ENCODE assay signal across 6 cellular contexts in the genomic region with DNA sequence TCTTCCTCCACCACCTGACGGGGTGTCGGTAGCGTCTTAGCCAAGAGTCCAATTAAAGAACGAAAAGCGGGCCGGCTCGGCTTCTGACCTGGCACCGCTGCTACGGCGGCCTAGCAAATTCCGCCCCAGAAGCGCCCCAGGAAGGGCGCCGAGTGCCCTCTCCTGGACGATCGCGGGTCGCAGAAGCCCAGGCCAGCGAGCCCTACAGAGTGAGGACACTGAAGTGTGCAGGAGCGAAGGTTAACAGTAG. TPM values are rescaled to one million over a fixed set of nuclear protein-coding genes. Genes with fewer than 3 reads are reported as not detected.
A peak's percentile ranks its signal among the peaks of the same experiment; 100 is the strongest.
DNase-seq lines count a peak whose midpoint lies in the region; ATAC-seq and TF ChIP-seq lines count a peak whose summit lies in the region.

No MANE protein-coding gene starts in this region.

- no peak for TF ChIP-seq POLR2A in uterus (IDR thresholded peaks at IDR 0.05)

- DNase-seq in RWPE2 (ENCODE audit: low spot score) (no peak), uterus (no peak), AG08396 (ENCODE audit: low spot score) (no peak)

- H3K4me1 ChIP-seq in RWPE2 (ENCODE audit: insufficient read depth, poor library complexity, severe bottlenecking) (no peaks in the 10 kb centered on the region), uterus (peaks cover 8 to 11% of the 10 kb centered on the region in 2 donors)

- H3K9me3 ChIP-seq in RWPE2 (ENCODE audit: severe bottlenecking) (no peaks in the 10 kb centered on the region), uterus (no peaks in the 10 kb centered on the region)

- H3K36me3 ChIP-seq in RWPE2 (ENCODE audit: low read depth) (peaks cover 15% of the 10 kb centered on the region), uterus (no peaks in the 10 kb centered on the region)

- H3K27me3 ChIP-seq in RWPE2 (ENCODE audit: insufficient read depth, poor library complexity, severe bottlenecking) = no peaks in the 10 kb centered on the region
- H3K27me3 ChIP-seq in uterus = no peaks in the 10 kb centered on the region

- intact Hi-C loops in uterus (cut with DNase I; ENCODE audit: low total_unique reads) = loop anchor here (10.0 kb wide), 1 partner anchor 172 kb away; a partner anchor contains a TSS

- H3K27ac ChIP-seq in RWPE2 (ENCODE audit: poor library complexity, severe bottlenecking) (peak overlapping the region; percentile 83), uterus (peak overlapping the region; percentile 90 to 92)

- TF ChIP-seq CTCF in RWPE2 (IDR thresholded peaks at IDR 0.05; ENCODE audit: poor library complexity, severe bottlenecking) = no peak
- no peak for TF ChIP-seq CTCF in uterus (IDR thresholded peaks at IDR 0.05)

- H3K4me3 ChIP-seq in RWPE2 (ENCODE audit: severe bottlenecking) = peak overlapping the region; percentile 73
- H3K4me3 ChIP-seq in iPS-11a (ENCODE audit: low read depth, low read length) = peak overlapping the region; percentile 62
- peak overlapping the region; percentile 72 to 85 for H3K4me3 ChIP-seq in uterus

- peak; percentile 13 for ATAC-seq in GM21529 (IDR thresholded peaks at IDR 0.05; ENCODE audit: unreplicated experiment)
- ATAC-seq in RWPE2 (ENCODE audit: low read depth) = no peak
- ATAC-seq in HG02852 (IDR thresholded peaks at IDR 0.05; ENCODE audit: unreplicated experiment) = no peak

RNA-seq across cellular contexts. Expression of a gene that starts 1.1 kb away (rescaled TPM):
- total RNA-seq in uterus = 10 to 100 TPM in 3 of 4 donors, 1 to 10 TPM in 1; 5.0 to 60.8 (median 16.8) TPM

RNA-seq across cellular contexts. Expression of a gene that starts 12.3 kb away (rescaled TPM):
- total RNA-seq in uterus = not detected

RNA-seq across cellular contexts. Expression of a gene that starts 25.6 kb away (rescaled TPM):
- 1 to 10 TPM in 3 of 4 donors, under 1 TPM in 1; 0.77 to 5.3 (median 2.2) TPM for total RNA-seq in uterus

RNA-seq across cellular contexts. Expression of a gene that starts 28.6 kb away (rescaled TPM):
- 100 to 1,000 TPM in 1 of 4 donors, 10 to 100 TPM in 2, 1 to 10 TPM in 1; 6.5 to 116 (median 19.5) TPM for total RNA-seq in uterus

RNA-seq across cellular contexts. Expression of a gene that starts 28.8 kb away (rescaled TPM):
- 10 to 100 TPM in 3 of 4 donors, 1 to 10 TPM in 1; 5.3 to 37.3 (median 18.8) TPM for total RNA-seq in uterus
